In genomic region chr10:11529276-11529675, GRCh38 we compare ENCODE assay signal across 21 cellular contexts.
"Had no signal": no experiment of that assay in that cellular context is flagged by ENCODE, and none has a peak within 500 bp of the region (broad histone marks: within the 10 kb centered on the region; RNA-seq: fewer than 3 reads in every experiment).

No MANE protein-coding gene starts in this region.

- H3K27me3 Mint-ChIP-seq: activated naive CD8-positive, alpha-beta T cell; brain; naive thymus-derived CD8-positive, alpha-beta T cell; type B pancreatic cell had no signal

- FAIRE-seq: colon, keratinocyte had no signal

- H3K4me1 ChIP-seq: gastrocnemius medialis, psoas muscle had no signal

- H3K36me3 ChIP-seq: gastrocnemius medialis, left lung, WERI-Rb-1 had no signal

- DNase-seq: activated CD4-positive, alpha-beta T cell treated with anti-CD3 and anti-CD28 coated beads, Interleukin-2, amount 50 U/mL, for 4 hours; activated gamma-delta T cell treated with Interleukin-2 at 50 U/mL for 16 hours; activated T-cell treated with anti-CD3 and anti-CD28 coated beads for 4 hours; amygdala; central memory CD4-positive, alpha-beta T cell; dorsolateral prefrontal cortex; endodermal cell; gastrocnemius medialis; head of caudate nucleus; left lung; naive thymus-derived CD8-positive, alpha-beta T cell; psoas muscle; right cardiac atrium; stomach; WERI-Rb-1 had no signal

- H3K9me3 Mint-ChIP-seq: activated T-helper 1 cell treated with anti-CD3 and anti-CD28 coated beads, Interleukin-12 subunit alpha, Interleukin-12 subunit beta, Interleukin-2, Interleukin-4 antibody, amounts not matched to agents 30 ng/mL and 10 ng/mL and 1 ng/mL, durations not matched to agents 14 hours and 24 hours and 36 hours; brain; endodermal cell; naive thymus-derived CD8-positive, alpha-beta T cell; type B pancreatic cell had no signal

- H3K27me3 ChIP-seq: dorsolateral prefrontal cortex, gastrocnemius medialis, left lung, stomach had no signal

- H3K4me3 Mint-ChIP-seq: activated T-helper 1 cell treated with anti-CD3 and anti-CD28 coated beads, Interleukin-12 subunit alpha, Interleukin-12 subunit beta, Interleukin-2, Interleukin-4 antibody, amounts not matched to agents 30 ng/mL and 10 ng/mL and 1 ng/mL, durations not matched to agents 14 hours and 24 hours and 36 hours; endodermal cell; type B pancreatic cell had no signal

- H3K27ac ChIP-seq: gastrocnemius medialis, left lung, psoas muscle, WERI-Rb-1 had no signal

- ATAC-seq: gastrocnemius medialis, left lung, psoas muscle, right cardiac atrium had no signal

- H3K9me3 ChIP-seq: gastrocnemius medialis, left lung, psoas muscle, stomach had no signal

- H3K27ac Mint-ChIP-seq: activated naive CD8-positive, alpha-beta T cell; activated T-helper 1 cell treated with anti-CD3 and anti-CD28 coated beads, Interleukin-12 subunit alpha, Interleukin-12 subunit beta, Interleukin-2, Interleukin-4 antibody, amounts not matched to agents 30 ng/mL and 10 ng/mL and 1 ng/mL, durations not matched to agents 14 hours and 24 hours and 36 hours; type B pancreatic cell had no signal

- H3K4me3 ChIP-seq: gastrocnemius medialis, left lung, psoas muscle, stomach had no signal
